In the genomic region with DNA sequence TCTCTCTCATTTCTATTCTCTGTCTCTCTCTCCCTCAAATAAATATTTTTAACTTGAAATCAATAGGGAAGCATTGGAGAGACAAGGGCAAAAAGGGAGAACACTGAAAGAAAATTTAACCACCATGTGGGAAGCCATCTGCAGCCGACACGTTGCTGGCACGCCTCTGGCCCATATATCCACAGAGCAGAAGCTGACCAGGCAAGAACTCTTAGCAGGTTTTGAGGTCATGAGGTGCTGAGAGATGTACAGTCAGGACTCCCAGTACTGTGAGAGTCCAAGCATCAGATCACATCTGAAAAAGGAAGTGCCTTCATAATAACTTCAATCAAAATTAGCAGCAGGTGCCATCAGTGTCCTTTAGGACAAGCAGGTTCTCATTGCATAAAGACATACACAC, we compare ENCODE assay signal across 5 cellular contexts.
"Had no signal": no experiment of that assay in that cellular context is flagged by ENCODE, and none has a peak within 500 bp of the region (broad histone marks: within the 10 kb centered on the region; RNA-seq: fewer than 3 reads in every experiment).

No MANE protein-coding gene starts in this region.

- DNase-seq: IMR-90, KBM-7 had no signal

- H3K4me3 Mint-ChIP-seq: IgD-negative memory B cell had no signal

- H3K27me3 Mint-ChIP-seq: IgD-negative memory B cell had no signal

- H3K36me3 Mint-ChIP-seq: IgD-negative memory B cell had no signal

- ATAC-seq: HepG2, K562 had no signal

- H3K4me1 Mint-ChIP-seq: IgD-negative memory B cell had no signal
